In the genomic region with DNA sequence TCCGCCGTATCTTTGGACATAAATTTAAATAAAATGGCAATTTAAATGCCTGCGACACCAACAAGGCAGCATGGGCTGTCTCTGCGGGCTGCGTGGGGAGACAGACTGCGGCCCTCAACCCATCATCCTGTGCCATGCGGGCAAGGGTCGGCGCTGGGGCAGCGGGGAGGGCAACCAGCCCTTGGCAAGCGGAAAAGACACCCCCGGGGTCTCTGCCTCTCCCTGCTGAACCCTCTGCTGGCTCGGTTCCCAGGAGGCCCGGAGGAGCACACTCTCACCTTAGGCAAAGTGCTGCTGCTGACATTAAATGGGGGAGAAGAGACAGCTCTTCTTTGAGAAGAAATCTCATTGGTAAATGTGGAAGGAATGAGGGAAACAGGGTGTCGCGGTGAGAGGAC, we compare ENCODE assay signal across 20 cellular contexts.
A peak's percentile ranks its signal among the peaks of the same experiment; 100 is the strongest.
DNase-seq lines count a peak whose midpoint lies in the region; ATAC-seq and TF ChIP-seq lines count a peak whose summit lies in the region.
"Had no signal": no experiment of that assay in that cellular context is flagged by ENCODE, and none has a peak within 500 bp of the region (broad histone marks: within the 10 kb centered on the region; RNA-seq: fewer than 3 reads in every experiment).

No MANE protein-coding gene starts in this region.

- no peak overlapping the region for H3K4me3 Mint-ChIP-seq in mesothelial cell of epicardium
- H3K4me3 Mint-ChIP-seq in activated naive CD4-positive, alpha-beta T cell treated with anti-CD3 and anti-CD28 coated beads, Interleukin-2, amount 10 ng/mL, durations not matched to agents 7 days and 5 days: no peak overlapping the region
- H3K4me3 Mint-ChIP-seq: CD4-positive, alpha-beta T cell; GM23338; H9; T-helper 17 cell had no signal

- no peak for TF ChIP-seq CTCF in mesothelial cell of epicardium (IDR thresholded peaks at IDR 0.05; ENCODE audit: unreplicated experiment)

- H3K27ac Mint-ChIP-seq in mesothelial cell of epicardium: peak overlapping the region; percentile 7
- no peak overlapping the region for H3K27ac Mint-ChIP-seq in activated naive CD4-positive, alpha-beta T cell treated with anti-CD3 and anti-CD28 coated beads, Interleukin-2, amount 10 ng/mL, durations not matched to agents 7 days and 5 days
- H3K27ac Mint-ChIP-seq: CD4-positive, alpha-beta T cell; GM23338; T-helper 17 cell had no signal

- H3K36me3 Mint-ChIP-seq in mesothelial cell of epicardium: no peaks in the 10 kb centered on the region
- H3K36me3 Mint-ChIP-seq in activated naive CD4-positive, alpha-beta T cell treated with anti-CD3 and anti-CD28 coated beads, Interleukin-2, amount 10 ng/mL, durations not matched to agents 7 days and 5 days: no peaks in the 10 kb centered on the region

- peaks cover 10% of the 10 kb centered on the region for H3K4me1 Mint-ChIP-seq in mesothelial cell of epicardium
- no peaks in the 10 kb centered on the region for H3K4me1 Mint-ChIP-seq in activated naive CD4-positive, alpha-beta T cell treated with anti-CD3 and anti-CD28 coated beads, Interleukin-2, amount 10 ng/mL, durations not matched to agents 7 days and 5 days
- H3K4me1 Mint-ChIP-seq: T-helper 17 cell had no signal

- no peaks in the 10 kb centered on the region for H3K9me3 Mint-ChIP-seq in mesothelial cell of epicardium
- H3K9me3 Mint-ChIP-seq in activated naive CD4-positive, alpha-beta T cell treated with anti-CD3 and anti-CD28 coated beads, Interleukin-2, amount 10 ng/mL, durations not matched to agents 7 days and 5 days: no peaks in the 10 kb centered on the region
- H3K9me3 Mint-ChIP-seq: CD4-positive, alpha-beta T cell; GM23338 had no signal

- peak; percentile 50 for DNase-seq in Right ventricle myocardium inferior (ENCODE audit: missing footprints)
- DNase-seq in left cardiac atrium: no peak
- DNase-seq in NCI-H1092 (lab: John Stamatoyannopoulos, UW): peak; percentile 40
- peak; percentile 82 for DNase-seq in NCI-H2171 treated with DMSO at 0.1 percent for 48 hours (lab: John Stamatoyannopoulos, UW)
- DNase-seq in mesothelial cell of epicardium (ENCODE audit: low spot score in 2 of 2, unreplicated experiment in 2 of 2): no peak
- no peak for DNase-seq in activated naive CD4-positive, alpha-beta T cell treated with anti-CD3 and anti-CD28 coated beads, Interleukin-2, amount 10 ng/mL, durations not matched to agents 7 days and 5 days
- DNase-seq in COLO668 (lab: John Stamatoyannopoulos, UW; ENCODE audit: unreplicated experiment): no peak
- DNase-seq: CD4-positive, alpha-beta T cell; COR-L47; H9; Karpas-422; NCI-H2029; NCI-H524; NCI-H82; T-helper 17 cell had no signal

- ATAC-seq in Right ventricle myocardium inferior (no peak), left cardiac atrium (no peak), HG03097 (IDR thresholded peaks at IDR 0.05; ENCODE audit: low FRiP score, unreplicated experiment) (no peak)
- ATAC-seq: GM23338, HepG2, Panc1, SK-N-SH treated with all-trans-retinoic acid at 6 μM for 48 hours, T-helper 17 cell had no signal

- CTCF ChIA-PET in activated naive CD4-positive, alpha-beta T cell treated with anti-CD3 and anti-CD28 coated beads, Interleukin-2, amount 10 ng/mL, durations not matched to agents 7 days and 5 days (lab: Charles Lee): no interaction called here

- intact Hi-C loops in Right ventricle myocardium inferior (cut with DNase I) (no loop called here), left cardiac atrium (cut with DNase I) (loop anchor here in 1 of 2 donors (5.0 kb wide), 1 partner anchor 57 kb away; no protein-coding TSS in a partner anchor)

- peaks cover 45% of the 10 kb centered on the region for H3K27me3 Mint-ChIP-seq in mesothelial cell of epicardium (ENCODE audit: low read depth)
- H3K27me3 Mint-ChIP-seq in activated naive CD4-positive, alpha-beta T cell treated with anti-CD3 and anti-CD28 coated beads, Interleukin-2, amount 10 ng/mL, durations not matched to agents 7 days and 5 days: peaks cover 4% of the 10 kb centered on the region

Comparison
In these comparisons a context has a peak if more than half of its experiments do, and no peak if none do; other contexts are left out.
1. DNase-seq: peak in Right ventricle myocardium inferior (single experiment), NCI-H1092 (single experiment) and NCI-H2171 treated with DMSO at 0.1 percent for 48 hours (single experiment); none in left cardiac atrium (single experiment), mesothelial cell of epicardium (0 of 2), activated naive CD4-positive, alpha-beta T cell treated with anti-CD3 and anti-CD28 coated beads, Interleukin-2, amount 10 ng/mL, durations not matched to agents 7 days and 5 days (single experiment) and COLO668 (single experiment).